In the genomic region with DNA sequence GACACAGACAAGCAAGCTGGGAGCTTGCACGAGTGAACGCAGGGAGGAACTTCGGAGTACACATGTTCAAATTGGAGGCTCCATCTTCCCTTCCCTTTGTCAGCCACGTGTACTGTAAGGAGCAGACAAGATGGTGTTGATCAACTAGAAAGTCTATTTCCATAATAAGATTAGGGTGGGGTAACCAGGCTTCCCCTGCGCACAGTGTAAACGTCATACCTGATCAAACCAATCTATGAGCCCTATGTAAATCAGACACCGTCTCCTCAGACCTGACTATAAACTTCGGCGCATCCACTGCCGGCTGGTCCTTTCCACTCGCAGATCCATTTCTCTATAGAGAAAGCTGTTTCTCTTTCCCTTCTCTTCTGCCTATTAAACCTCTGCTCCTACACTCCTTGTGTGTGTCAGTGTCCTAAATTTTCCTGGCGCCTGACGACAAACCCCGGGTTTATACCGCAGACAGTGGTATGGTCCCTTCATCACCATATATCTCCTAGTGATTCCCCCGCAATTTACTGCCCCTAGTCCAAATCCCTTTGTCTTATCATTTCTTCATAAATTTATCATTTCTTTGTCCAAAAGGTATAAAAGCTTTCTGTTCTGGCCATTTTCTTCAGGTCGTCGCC, we compare ENCODE assay signal across 9 cellular contexts. TPM values are rescaled to one million over a fixed set of nuclear protein-coding genes. Genes with fewer than 3 reads are reported as not detected.
DNase-seq lines count a peak whose midpoint lies in the region; ATAC-seq and TF ChIP-seq lines count a peak whose summit lies in the region.
"Had no signal": no experiment of that assay in that cellular context is flagged by ENCODE, and none has a peak within 500 bp of the region (broad histone marks: within the 10 kb centered on the region; RNA-seq: fewer than 3 reads in every experiment).

No MANE protein-coding gene starts in this region.

- H2BK12ac ChIP-seq in trophoblast cell (ENCODE audit: low read length) = peak overlapping the region; percentile 71

- peak overlapping the region; percentile 6 for H2BK5ac ChIP-seq in trophoblast cell (ENCODE audit: low read depth, low read length, poor library complexity)

- WGBS in trophoblast cell (ENCODE audit: extremely low coverage, insufficient coverage, insufficient read length) = no CpG with 5 or more reads among the region's 18 CpGs

- no peaks in the 10 kb centered on the region for H4K20me1 ChIP-seq in DND-41 (ENCODE audit: insufficient read depth, low read length)

- H3K27ac ChIP-seq in DND-41 (ENCODE audit: low read length) = no peak overlapping the region; the same call in 1 of the 2 replicates
- no peak overlapping the region for H3K27ac ChIP-seq in trophoblast cell (ENCODE audit: low read depth, low read length)

- H2BK120ac ChIP-seq in trophoblast cell (ENCODE audit: insufficient read depth, low read length, poor library complexity) = peak overlapping the region; percentile 6

- no peak for ATAC-seq in DND-41 (ENCODE audit: insufficient read depth, low read depth)
- ATAC-seq in activated naive CD8-positive, alpha-beta T cell treated with anti-CD3 and anti-CD28 coated beads, Interleukin-2, amount 10 ng/mL, durations not matched to agents 7 days and 5 days (ENCODE audit: low read depth) = no peak

- CTCF ChIA-PET in activated CD4-positive, alpha-beta memory T cell treated with anti-CD3 and anti-CD28 coated beads, Interleukin-2, amount 10 ng/mL, durations not matched to agents 7 days and 5 days (lab: Charles Lee) = interaction anchor here (1.0 to 3.6 kb wide), 19 partner anchors 11 to 1104 kb away, joined by 3 to 93 read pairs (median 8); a partner anchor contains a TSS

- H3K4me1 ChIP-seq in DND-41 (ENCODE audit: insufficient read depth, low read length) (peaks cover 15% of the 10 kb centered on the region), trophoblast cell (ENCODE audit: control insufficient read depth in 1 of 2, insufficient read depth in 2 of 2, low read length in 2 of 2) (peaks cover 8 to 19% of the 10 kb centered on the region in 2 experiments)

- POLR2A ChIA-PET in activated naive CD8-positive, alpha-beta T cell treated with anti-CD3 and anti-CD28 coated beads, Interleukin-2, amount 10 ng/mL, durations not matched to agents 7 days and 5 days (lab: Charles Lee) = interaction anchor here (0.6 to 1.5 kb wide), 2 partner anchors 660 to 1084 kb away, joined by 4 to 10 read pairs; no protein-coding TSS in a partner anchor
- POLR2A ChIA-PET in activated CD4-positive, alpha-beta memory T cell treated with anti-CD3 and anti-CD28 coated beads, Interleukin-2, amount 10 ng/mL, durations not matched to agents 7 days and 5 days (lab: Charles Lee) = interaction anchor here (0.6 to 2.8 kb wide), 5 partner anchors 50 to 328 kb away, joined by 3 to 19 read pairs (median 7); a partner anchor contains a TSS

- H3K27me3 Mint-ChIP-seq in activated naive CD8-positive, alpha-beta T cell treated with anti-CD3 and anti-CD28 coated beads, Interleukin-2, amount 10 ng/mL, durations not matched to agents 7 days and 5 days = no peaks in the 10 kb centered on the region
- H3K27me3 Mint-ChIP-seq in activated CD4-positive, alpha-beta memory T cell treated with anti-CD3 and anti-CD28 coated beads, Interleukin-2, amount 10 ng/mL, durations not matched to agents 7 days and 5 days = no peaks in the 10 kb centered on the region

- H2AK5ac ChIP-seq in trophoblast cell (ENCODE audit: low read length) = no peak overlapping the region

- H3K9me3 Mint-ChIP-seq in activated naive CD8-positive, alpha-beta T cell treated with anti-CD3 and anti-CD28 coated beads, Interleukin-2, amount 10 ng/mL, durations not matched to agents 7 days and 5 days = no peaks in the 10 kb centered on the region
- no peaks in the 10 kb centered on the region for H3K9me3 Mint-ChIP-seq in activated CD4-positive, alpha-beta memory T cell treated with anti-CD3 and anti-CD28 coated beads, Interleukin-2, amount 10 ng/mL, durations not matched to agents 7 days and 5 days
- H3K9me3 Mint-ChIP-seq: activated T-cell treated with anti-CD3 and anti-CD28 coated beads, Interleukin-2, amount 50 U/mL, for 72 hours had no signal

- H3K9ac ChIP-seq in DND-41 (ENCODE audit: low read depth, low read length) (no peak overlapping the region), trophoblast cell (ENCODE audit: low read length) (no peak overlapping the region)

- H3K4me1 Mint-ChIP-seq in activated naive CD8-positive, alpha-beta T cell treated with anti-CD3 and anti-CD28 coated beads, Interleukin-2, amount 10 ng/mL, durations not matched to agents 7 days and 5 days = peaks cover 11% of the 10 kb centered on the region
- H3K4me1 Mint-ChIP-seq in activated CD4-positive, alpha-beta memory T cell treated with anti-CD3 and anti-CD28 coated beads, Interleukin-2, amount 10 ng/mL, durations not matched to agents 7 days and 5 days = peaks cover 12% of the 10 kb centered on the region

- H3K27ac Mint-ChIP-seq in activated naive CD8-positive, alpha-beta T cell treated with anti-CD3 and anti-CD28 coated beads, Interleukin-2, amount 10 ng/mL, durations not matched to agents 7 days and 5 days = peak overlapping the region; percentile 98
- no peak overlapping the region for H3K27ac Mint-ChIP-seq in activated CD4-positive, alpha-beta memory T cell treated with anti-CD3 and anti-CD28 coated beads, Interleukin-2, amount 10 ng/mL, durations not matched to agents 7 days and 5 days
- H3K27ac Mint-ChIP-seq: activated T-cell treated with anti-CD3 and anti-CD28 coated beads, Interleukin-2, amount 50 U/mL, for 72 hours had no signal

- H3K4me2 ChIP-seq in DND-41 (ENCODE audit: insufficient read depth, low read length) (no peak overlapping the region), trophoblast cell (ENCODE audit: low read length) (no peak overlapping the region)

- peak overlapping the region; percentile 73 for H3K4me3 Mint-ChIP-seq in activated naive CD8-positive, alpha-beta T cell treated with anti-CD3 and anti-CD28 coated beads, Interleukin-2, amount 10 ng/mL, durations not matched to agents 7 days and 5 days
- no peak overlapping the region for H3K4me3 Mint-ChIP-seq in activated CD4-positive, alpha-beta memory T cell treated with anti-CD3 and anti-CD28 coated beads, Interleukin-2, amount 10 ng/mL, durations not matched to agents 7 days and 5 days

- TF ChIP-seq CTCF in DND-41 (IDR thresholded peaks at IDR 0.05; ENCODE audit: borderline replicate concordance, extremely low read depth, low read length, poor library complexity, severe bottlenecking) = no peak

- no peak overlapping the region for H3K18ac ChIP-seq in trophoblast cell (ENCODE audit: low read length)

- DNase-seq in DND-41 = no peak
- DNase-seq in NCI-H2107 (lab: John Stamatoyannopoulos, UW) = peak; percentile 33
- DNase-seq in activated naive CD8-positive, alpha-beta T cell treated with anti-CD3 and anti-CD28 coated beads, Interleukin-2, amount 10 ng/mL, durations not matched to agents 7 days and 5 days = no peak
- peak; percentile 2 to 31 for DNase-seq in trophoblast cell
- no peak for DNase-seq in GM03348 (ENCODE audit: low spot score)
- DNase-seq in activated CD4-positive, alpha-beta memory T cell treated with anti-CD3 and anti-CD28 coated beads, Interleukin-2, amount 10 ng/mL, durations not matched to agents 7 days and 5 days = no peak
- DNase-seq in A172 (ENCODE audit: low spot score) = no peak
- DNase-seq: activated T-cell treated with anti-CD3 and anti-CD28 coated beads, Interleukin-2, amount 50 U/mL, for 72 hours; heart right ventricle had no signal

- no peak overlapping the region for H4K12ac ChIP-seq in trophoblast cell (ENCODE audit: low read depth, low read length)

- peaks cover 16% of the 10 kb centered on the region for H3K79me1 ChIP-seq in trophoblast cell (ENCODE audit: low read length)

- H3K23ac ChIP-seq in trophoblast cell (ENCODE audit: low read length) = no peak overlapping the region

- H3K9me3 ChIP-seq in DND-41 (ENCODE audit: insufficient read depth, low read length, severe bottlenecking) (no peaks in the 10 kb centered on the region), trophoblast cell (ENCODE audit: insufficient read depth, low read depth, low read length) (no peaks in the 10 kb centered on the region)
- H3K9me3 ChIP-seq: heart right ventricle had no signal

- H3K79me2 ChIP-seq in DND-41 (ENCODE audit: insufficient read depth, low read length) = no peaks in the 10 kb centered on the region
- H3K79me2 ChIP-seq in trophoblast cell (ENCODE audit: control insufficient read depth, insufficient read depth, low read length, poor library complexity) = no peaks in the 10 kb centered on the region

- peak overlapping the region; percentile 68 for H4K91ac ChIP-seq in trophoblast cell (ENCODE audit: low read depth, low read length)

- no peaks in the 10 kb centered on the region for H3K36me3 ChIP-seq in DND-41 (ENCODE audit: insufficient read depth, low read length)
- no peaks in the 10 kb centered on the region for H3K36me3 ChIP-seq in trophoblast cell (ENCODE audit: control insufficient read depth in 1 of 2, insufficient read depth in 2 of 2, low read length in 2 of 2)
- H3K36me3 ChIP-seq: heart right ventricle had no signal

- H3K14ac ChIP-seq in trophoblast cell (ENCODE audit: low read length) = peak overlapping the region; percentile 34

- H3K4ac ChIP-seq in trophoblast cell (ENCODE audit: low read depth, low read length) = no peak overlapping the region

- peak overlapping the region; percentile 57 for H2AFZ ChIP-seq in DND-41 (ENCODE audit: low read depth, low read length)
- no peak overlapping the region for H2AFZ ChIP-seq in trophoblast cell (ENCODE audit: insufficient read depth, low read length, poor library complexity)

- no peak overlapping the region for H4K8ac ChIP-seq in trophoblast cell (ENCODE audit: low read depth, low read length)

- H3K27me3 ChIP-seq in DND-41 (ENCODE audit: insufficient read depth, low read length, poor library complexity) (no peaks in the 10 kb centered on the region), trophoblast cell (ENCODE audit: insufficient read depth, low read length) (no peaks in the 10 kb centered on the region)
- H3K27me3 ChIP-seq: heart right ventricle had no signal

- H3K4me3 ChIP-seq in DND-41 (ENCODE audit: low read depth in 1 of 2, low read length in 2 of 2) (no peak overlapping the region), trophoblast cell (ENCODE audit: low read depth, low read length) (no peak overlapping the region)

- H3K36me3 Mint-ChIP-seq in activated naive CD8-positive, alpha-beta T cell treated with anti-CD3 and anti-CD28 coated beads, Interleukin-2, amount 10 ng/mL, durations not matched to agents 7 days and 5 days = no peaks in the 10 kb centered on the region
- H3K36me3 Mint-ChIP-seq in activated CD4-positive, alpha-beta memory T cell treated with anti-CD3 and anti-CD28 coated beads, Interleukin-2, amount 10 ng/mL, durations not matched to agents 7 days and 5 days (ENCODE audit: low read depth) = no peaks in the 10 kb centered on the region

RNA-seq across cellular contexts. Expression of a gene that starts 7.5 kb away (rescaled TPM):
- total RNA-seq in activated naive CD8-positive, alpha-beta T cell treated with anti-CD3 and anti-CD28 coated beads, Interleukin-2, amount 10 ng/mL, durations not matched to agents 7 days and 5 days = 1 to 10 TPM; 1.1 to 1.6 TPM
- 0.56 and 0.82 TPM in 2 replicates for polyA plus RNA-seq in trophoblast cell (2013)
- total RNA-seq in activated CD4-positive, alpha-beta memory T cell treated with anti-CD3 and anti-CD28 coated beads, Interleukin-2, amount 10 ng/mL, durations not matched to agents 7 days and 5 days = 1 to 10 TPM; 1.3 to 1.4 TPM
- 2.6 and 3.4 TPM in 2 replicates for total RNA-seq in A172 (2014; rRNA removed; shearing (Covaris generic))

Comparison
In these comparisons a context has a peak if more than half of its experiments do, and no peak if none do; other contexts are left out.
1. DNase-seq: peak in NCI-H2107 (single experiment) and trophoblast cell (2 of 2); none in DND-41 (single experiment), activated naive CD8-positive, alpha-beta T cell treated with anti-CD3 and anti-CD28 coated beads, Interleukin-2, amount 10 ng/mL, durations not matched to agents 7 days and 5 days (single experiment), GM03348 (single experiment), activated CD4-positive, alpha-beta memory T cell treated with anti-CD3 and anti-CD28 coated beads, Interleukin-2, amount 10 ng/mL, durations not matched to agents 7 days and 5 days (single experiment) and A172 (single experiment).